Comparison of ENCODE assay signal across 22 cellular contexts in genomic region chr7:41501016-41501415, GRCh38.
"Had no signal": no experiment of that assay in that cellular context is flagged by ENCODE, and none has a peak within 500 bp of the region (broad histone marks: within the 10 kb centered on the region; RNA-seq: fewer than 3 reads in every experiment).

No MANE protein-coding gene starts in this region.

- ATAC-seq: activated T-cell treated with anti-CD3 and anti-CD28 coated beads, Interleukin-2, amount 50 U/mL, for 72 hours; gastrocnemius medialis; left ventricle myocardium superior; stimulated activated naive B cell treated with anti-CD40 and anti-IgM and Interleukin-4, amounts not matched to agents 10 μg/mL and 1 μg/mL and 100 μg/mL, for 72 hours had no signal

- H3K27me3 ChIP-seq: brain microvascular endothelial cell, gastrocnemius medialis, neutrophil, ovary, suprapubic skin, tibial artery had no signal

- H3K27ac ChIP-seq: brain microvascular endothelial cell, coronary artery, gastrocnemius medialis, neutrophil, ovary, suprapubic skin, tibial artery, VCaP had no signal

- DNase-seq: activated CD4-positive, alpha-beta T cell treated with anti-CD3 and anti-CD28 coated beads for 4 hours; activated CD4-positive, alpha-beta T cell treated with anti-CD3 and anti-CD28 coated beads, Interleukin-2, amount 50 U/mL, for 4 hours; activated effector memory CD4-positive, alpha-beta T cell treated with Interleukin-2 at 50 U/mL for 16 hours; activated naive CD4-positive, alpha-beta T cell treated with Interleukin-2 at 50 U/mL for 16 hours; activated T-cell treated with anti-CD3 and anti-CD28 coated beads for 4 hours; activated T-cell treated with anti-CD3 and anti-CD28 coated beads, Interleukin-2, amount 50 U/mL, for 72 hours; anterior cingulate cortex; brain microvascular endothelial cell; gastrocnemius medialis; glutamatergic neuron; islet precursor cell; left ventricle myocardium superior; ovary; stimulated activated CD4-positive, alpha-beta T cell treated with anti-CD3 and anti-CD28 coated beads, Interleukin-15, amount 100 ng/mL, for 24 hours; stimulated activated CD4-positive, alpha-beta T cell treated with anti-CD3 and anti-CD28 coated beads, Interleukin-2, amount 100 ng/mL, for 24 hours; stimulated activated naive B cell treated with anti-CD40 and anti-IgM and Interleukin-4, amounts not matched to agents 10 μg/mL and 1 μg/mL and 100 μg/mL, for 72 hours; T-helper 9 cell; tibial artery had no signal

- H3K4me3 ChIP-seq: coronary artery, gastrocnemius medialis, ovary, suprapubic skin, tibial artery had no signal

- H3K4me1 ChIP-seq: gastrocnemius medialis, suprapubic skin, tibial artery had no signal

- H3K36me3 ChIP-seq: brain microvascular endothelial cell, gastrocnemius medialis, neutrophil, ovary, suprapubic skin, tibial artery had no signal

- H3K9me3 ChIP-seq: gastrocnemius medialis, neutrophil, ovary, suprapubic skin, tibial artery had no signal
